In genomic region chrX:135984220-135984619, GRCh38 we compare ENCODE assay signal across 1 cellular context.
TF ChIP-seq lines count a peak whose summit lies in the region.

No MANE protein-coding gene starts in this region.

TF ChIP-seq in WTC11, 78 proteins besides CTCF, POLR2A, EP300 and RAD21 (continued from another document):
- no peak for TF ChIP-seq AFF4 (CRISPR knock-in tag; IDR thresholded peaks at IDR 0.05; ENCODE audit: borderline replicate concordance)
- TF ChIP-seq ATF2 (CRISPR knock-in tag; IDR thresholded peaks at IDR 0.05; ENCODE audit: borderline replicate concordance, low read depth), result no peak
- TF ChIP-seq ZNF423 (CRISPR knock-in tag; IDR thresholded peaks at IDR 0.05), result no peak
- no peak for TF ChIP-seq PRDM15 (CRISPR knock-in tag; IDR thresholded peaks at IDR 0.05)
- no peak for TF ChIP-seq JAZF1 (CRISPR knock-in tag; IDR thresholded peaks at IDR 0.05)
TF ChIP-seq in WTC11: peak in this region for 0.
